In the genomic region with DNA sequence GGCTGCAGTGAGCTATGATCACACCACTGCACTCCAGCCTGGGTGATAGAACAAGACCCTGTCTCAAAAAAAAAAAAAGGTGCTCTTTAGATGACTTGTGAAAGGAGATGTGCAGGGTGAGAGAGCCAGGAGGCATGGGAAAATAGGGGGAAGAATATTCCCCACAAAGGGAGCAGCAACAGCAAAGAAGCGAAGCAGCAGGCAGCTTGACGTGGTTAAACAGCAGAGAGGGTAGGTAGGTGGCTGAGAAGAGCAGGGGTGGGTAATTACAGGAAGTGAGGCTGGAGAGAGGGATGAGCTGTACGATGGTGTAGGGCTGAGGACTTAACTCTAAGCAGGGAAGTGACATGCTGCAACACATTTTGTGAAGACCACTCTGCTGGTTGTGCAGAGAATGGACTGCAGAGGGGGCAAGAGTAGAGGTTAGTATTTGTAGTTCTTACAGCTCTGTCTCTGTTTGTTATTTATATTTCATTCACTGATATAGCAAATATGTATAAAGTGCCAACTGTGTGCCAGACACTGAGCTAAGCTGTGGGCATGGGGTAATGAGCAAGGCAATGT, we compare ENCODE assay signal across 8 cellular contexts. TPM values are rescaled to one million over a fixed set of nuclear protein-coding genes. Genes with fewer than 3 reads are reported as not detected.
DNase-seq lines count a peak whose midpoint lies in the region; ATAC-seq and TF ChIP-seq lines count a peak whose summit lies in the region.

No MANE protein-coding gene starts in this region.

- peaks cover 10% of the 10 kb centered on the region for H3K36me3 Mint-ChIP-seq in nephron progenitor cell (ENCODE audit: low read depth)

- H3K79me2 ChIP-seq in KMS-11 (ENCODE audit: insufficient read depth, low read depth) = peaks cover 45% of the 10 kb centered on the region

- H3K4me3 Mint-ChIP-seq in nephron progenitor cell = peak overlapping the region; percentile 91

- no peaks in the 10 kb centered on the region for H3K9me3 Mint-ChIP-seq in nephron progenitor cell

- H3K4me3 ChIP-seq in AG10803 (ENCODE audit: low read length) (peak overlapping the region; percentile 41), KMS-11 (IDR thresholded peaks at IDR 0.05; ENCODE audit: insufficient read depth, low read depth, low read length) (no peak overlapping the region), dorsolateral prefrontal cortex (peak overlapping the region in 54 of 59 donors; percentile 13 to 100 (median 96))

- no peak overlapping the region for H3K9ac ChIP-seq in KMS-11

- no peaks in the 10 kb centered on the region; the same call in 1 of the 2 replicates for H3K36me3 ChIP-seq in KMS-11 (ENCODE audit: insufficient read depth)

- H3K27me3 ChIP-seq in KMS-11 (ENCODE audit: insufficient read depth, low read depth) (no peaks in the 10 kb centered on the region), dorsolateral prefrontal cortex (no peaks in the 10 kb centered on the region)

- intact Hi-C loops in dorsolateral prefrontal cortex (cut with DNase I) = loop anchor here (2.0 to 10.0 kb wide), 7 partner anchors 43 to 740 kb away; a partner anchor contains a TSS
- intact Hi-C loops in sciatic nerve (cut with DNase I) = no loop called here

- peak overlapping the region; percentile 87 for H3K4me2 ChIP-seq in KMS-11

- H3K4me1 Mint-ChIP-seq in nephron progenitor cell = peaks cover 29% of the 10 kb centered on the region

- TF ChIP-seq CTCF in AG10803 (conservative IDR thresholded peaks at IDR 0.05; ENCODE audit: low read length) (peak; percentile 80), GM12872 (IDR thresholded peaks at IDR 0.05; ENCODE audit: insufficient read depth, low read depth, low read length) (peak; percentile 65), KMS-11 (conservative IDR thresholded peaks at IDR 0.05; ENCODE audit: low read depth, low read length) (peak; percentile 51), dorsolateral prefrontal cortex (IDR thresholded peaks at IDR 0.05 in 54 of 56, conservative IDR thresholded peaks at IDR 0.05 in 2 of 56; ENCODE audit: low read depth in 1 of 56, partially characterized antibody in 56 of 56) (peak in 41 of 56 donors; percentile 11 to 57 (median 33)), nephron progenitor cell (IDR thresholded peaks at IDR 0.05) (peak; percentile 50)

- ATAC-seq in sciatic nerve = no peak

- H3K27ac ChIP-seq in KMS-11 = no peak overlapping the region
- peak overlapping the region in 8 of 59 donors; percentile 5 to 100 (median 26) for H3K27ac ChIP-seq in dorsolateral prefrontal cortex

- peaks cover 61% of the 10 kb centered on the region for H3K4me1 ChIP-seq in KMS-11 (ENCODE audit: low read depth, poor library complexity, severe bottlenecking)

- H3K27me3 Mint-ChIP-seq in nephron progenitor cell (ENCODE audit: low read depth, poor library complexity) = peaks cover under 1% of the 10 kb centered on the region

- H2AFZ ChIP-seq in KMS-11 (ENCODE audit: low read depth) = no peak overlapping the region

- H4K20me1 ChIP-seq in KMS-11 (ENCODE audit: insufficient read depth) = no peaks in the 10 kb centered on the region

- peak overlapping the region; percentile 85 for H3K27ac Mint-ChIP-seq in nephron progenitor cell

- DNase-seq in AG10803 (ENCODE audit: low read depth) (peak; percentile 69), T1000 (lab: John Stamatoyannopoulos, UW) (peak; percentile 5), dorsolateral prefrontal cortex (peak in 2 of 10 donors; percentile 7 to 36), nephron progenitor cell (peak; percentile 23), NCI-H1930 (lab: John Stamatoyannopoulos, UW) (no peak), sciatic nerve (ENCODE audit: low spot score) (no peak)

RNA-seq across cellular contexts. Expression of a gene that starts 1.6 kb away (rescaled TPM):
- total RNA-seq in dorsolateral prefrontal cortex (10 to 100 TPM; 11.3 to 36.1 (median 20.5) TPM), sciatic nerve (23.7 TPM)

RNA-seq across cellular contexts. Expression of a gene that starts 42.3 kb away (rescaled TPM):
- 10 to 100 TPM; 16.8 to 35.7 (median 24.8) TPM for total RNA-seq in dorsolateral prefrontal cortex
- total RNA-seq in sciatic nerve = 21.7 TPM

Comparison
In these comparisons a context has a peak if more than half of its experiments do, and no peak if none do; other contexts are left out.
1. DNase-seq: peak in AG10803 (single experiment), T1000 (single experiment) and nephron progenitor cell (single experiment); none in NCI-H1930 (0 of 2) and sciatic nerve (single experiment).
2. Peak in every context shown above with its lines, with median percentiles within 50 percentile points of each other: CTCF ChIP-seq.